In genomic region chr11:74725701-74726100, GRCh38 we compare ENCODE assay signal across 15 cellular contexts. TPM values are rescaled to one million over a fixed set of nuclear protein-coding genes. Genes with fewer than 3 reads are reported as not detected.
A peak's percentile ranks its signal among the peaks of the same experiment; 100 is the strongest.
DNase-seq lines count a peak whose midpoint lies in the region; ATAC-seq and TF ChIP-seq lines count a peak whose summit lies in the region.
"Had no signal": no experiment of that assay in that cellular context is flagged by ENCODE, and none has a peak within 500 bp of the region (broad histone marks: within the 10 kb centered on the region; RNA-seq: fewer than 3 reads in every experiment).

No MANE protein-coding gene starts in this region.

- no peak for TF ChIP-seq POLR2A in esophagus squamous epithelium (IDR thresholded peaks at IDR 0.05)

- no peak overlapping the region for H3K9ac ChIP-seq in rectal smooth muscle tissue (ENCODE audit: low read length)

- peaks cover 17% of the 10 kb centered on the region for H3K27me3 ChIP-seq in left ventricle myocardium inferior (ENCODE audit: low read depth)
- peaks cover 0 to 20% (median 2%) of the 10 kb centered on the region in 4 donors for H3K27me3 ChIP-seq in esophagus squamous epithelium
- H3K27me3 ChIP-seq in rectal smooth muscle tissue (ENCODE audit: control insufficient read depth, insufficient read depth, low read length) = peaks cover 3% of the 10 kb centered on the region

- ATAC-seq in Right ventricle myocardium superior (ENCODE audit: poor library complexity) (no peak), GM18511 (IDR thresholded peaks at IDR 0.05; ENCODE audit: unreplicated experiment) (no peak)

- H3K27ac ChIP-seq in left ventricle myocardium inferior (replicated peaks) (peak overlapping the region; percentile 65), esophagus squamous epithelium (peak overlapping the region in 3 of 4 donors; percentile 4 to 51 (median 23)), rectal smooth muscle tissue (ENCODE audit: low read depth, low read length) (peak overlapping the region; percentile 34)
- H3K27ac ChIP-seq: C4-2B had no signal

- no peak for DNase-seq in left ventricle myocardium inferior
- DNase-seq in Right ventricle myocardium superior = no peak
- no peak for DNase-seq in esophagus squamous epithelium (lab: John Stamatoyannopoulos, UW)
- no peak for DNase-seq in NCI-H2081 treated with DMSO at 0.1 percent for 48 hours (lab: John Stamatoyannopoulos, UW)
- DNase-seq in activated CD4-positive, alpha-beta T cell treated with anti-CD3 and anti-CD28 coated beads for 1 hour = no peak
- DNase-seq in HUDEP-2 (lab: John Stamatoyannopoulos, UW; ENCODE audit: unreplicated experiment in 76 of 76) = no peak
- DNase-seq: 8988T, EL, H9, NCI-H1417 treated with DMSO at 0.1 percent for 48 hours had no signal

- H3K36me3 ChIP-seq in left ventricle myocardium inferior (no peaks in the 10 kb centered on the region), esophagus squamous epithelium (no peaks in the 10 kb centered on the region), rectal smooth muscle tissue (ENCODE audit: control insufficient read depth, insufficient read depth, low read length) (no peaks in the 10 kb centered on the region)

- H3K4me3 ChIP-seq in left ventricle myocardium inferior (no peak overlapping the region), esophagus squamous epithelium (no peak overlapping the region), rectal smooth muscle tissue (ENCODE audit: low read length) (no peak overlapping the region)

- intact Hi-C loops in left ventricle myocardium inferior (cut with micrococcal nuclease) (loop anchor here (10.0 kb wide), 1 partner anchor 91 kb away; no protein-coding TSS in a partner anchor), Right ventricle myocardium superior (cut with DNase I) (no loop called here), esophagus squamous epithelium (cut with DNase I) (loop anchor here (10.0 kb wide), 1 partner anchor 111 kb away; no protein-coding TSS in a partner anchor)

- peaks cover 27% of the 10 kb centered on the region for H3K4me1 ChIP-seq in left ventricle myocardium inferior
- H3K4me1 ChIP-seq in esophagus squamous epithelium = peaks cover 0 to 41% (median 12%) of the 10 kb centered on the region in 3 donors
- H3K4me1 ChIP-seq in rectal smooth muscle tissue (ENCODE audit: control insufficient read depth, insufficient read depth, low read length) = peaks cover 29% of the 10 kb centered on the region

- WGBS in esophagus squamous epithelium, 2 donors = 31 to 66% methylated on average over 4 of the region's 4 CpGs

- no peak for TF ChIP-seq CTCF in left ventricle myocardium inferior (IDR thresholded peaks at IDR 0.05; ENCODE audit: borderline replicate concordance)
- TF ChIP-seq CTCF in esophagus squamous epithelium (IDR thresholded peaks at IDR 0.05) = no peak

- H3K9me3 ChIP-seq in left ventricle myocardium inferior (replicated peaks) (no peaks in the 10 kb centered on the region), esophagus squamous epithelium (no peaks in the 10 kb centered on the region)

RNA-seq across cellular contexts. Expression of gene CHRDL2, which starts 5.5 kb away (rescaled TPM):
- 6.5 TPM for total RNA-seq in left ventricle myocardium inferior
- 11.1 TPM for total RNA-seq in Right ventricle myocardium superior
- total RNA-seq in esophagus squamous epithelium = under 1 TPM in 2 of 4 donors, not detected in 2; 0.19 to 0.97 TPM
- total RNA-seq: OCI-LY7, RPMI7951 had no signal

RNA-seq across cellular contexts. Expression of gene RNF169, which starts 22.9 kb away (rescaled TPM):
- total RNA-seq in left ventricle myocardium inferior = 9.6 TPM
- total RNA-seq in Right ventricle myocardium superior = 10.2 TPM
- total RNA-seq in esophagus squamous epithelium = 10 to 100 TPM; 18.0 to 23.3 (median 19.2) TPM
